ENCODE assay signal across 14 cellular contexts in genomic region chr1:26555550-26555981, GRCh38. TPM values are rescaled to one million over a fixed set of nuclear protein-coding genes. Genes with fewer than 3 reads are reported as not detected.
A peak's percentile ranks its signal among the peaks of the same experiment; 100 is the strongest.
DNase-seq lines count a peak whose midpoint lies in the region; ATAC-seq lines count a peak whose summit lies in the region.
"Had no signal": no experiment of that assay in that cellular context is flagged by ENCODE, and none has a peak within 500 bp of the region (broad histone marks: within the 10 kb centered on the region; RNA-seq: fewer than 3 reads in every experiment).

No MANE protein-coding gene starts in this region.

- no peaks in the 10 kb centered on the region for H3K9me3 ChIP-seq in mesodermal cell (ENCODE audit: control insufficient read depth, low read length)
- H3K9me3 ChIP-seq in effector memory CD4-positive, alpha-beta T cell (ENCODE audit: control insufficient read depth, low read length): no peaks in the 10 kb centered on the region

- no peak for ATAC-seq in HG03280 (IDR thresholded peaks at IDR 0.05; ENCODE audit: unreplicated experiment)

- no peak overlapping the region for H3K4me3 ChIP-seq in mesodermal cell (ENCODE audit: extremely low read depth, insufficient read depth, low read length, poor library complexity, severe bottlenecking)
- no peak overlapping the region for H3K4me3 ChIP-seq in effector memory CD4-positive, alpha-beta T cell (ENCODE audit: insufficient read depth, low read depth, low read length, poor library complexity, severe bottlenecking)
- H3K4me3 ChIP-seq: coronary artery had no signal

- peaks cover 52% of the 10 kb centered on the region for H3K36me3 ChIP-seq in mesodermal cell (ENCODE audit: control insufficient read depth, insufficient read depth, low read length)
- H3K36me3 ChIP-seq in effector memory CD4-positive, alpha-beta T cell (ENCODE audit: control insufficient read depth, insufficient read depth, low read length): peaks cover 88% of the 10 kb centered on the region

- H3K27me3 ChIP-seq in effector memory CD4-positive, alpha-beta T cell (replicated peaks; ENCODE audit: control insufficient read depth, insufficient read depth, low read length, poor library complexity, severe bottlenecking): no peaks in the 10 kb centered on the region

- H3K27ac ChIP-seq in mesodermal cell (ENCODE audit: low read depth, low read length, severe bottlenecking): peak overlapping the region; percentile 63
- no peak overlapping the region for H3K27ac ChIP-seq in effector memory CD4-positive, alpha-beta T cell (ENCODE audit: insufficient read depth, low read length, poor library complexity, severe bottlenecking)
- H3K27ac ChIP-seq: coronary artery had no signal

- DNase-seq in Ammon's horn (ENCODE audit: low spot score) (peak; percentile 98), Kasumi-1 (lab: John Stamatoyannopoulos, UW) (peak; percentile 69 to 73), anterior cingulate cortex (lab: John Stamatoyannopoulos, UW) (peak in 56 of 58 donors; percentile 10 to 98 (median 84)), dermis blood vessel endothelial cell (no peak)
- no peak for DNase-seq in stimulated activated CD4-positive, alpha-beta T cell treated with anti-CD3 and anti-CD28 coated beads, Interleukin-4, amount 100 ng/mL, for 1 hour
- DNase-seq in effector memory CD4-positive, alpha-beta T cell: no peak
- DNase-seq: activated CD4-positive, alpha-beta T cell treated with anti-CD3 and anti-CD28 coated beads, Interleukin-2, amount 50 U/mL, for 4 hours; activated naive CD4-positive, alpha-beta T cell treated with anti-CD3 and anti-CD28 coated beads, Interleukin-2, amount 50 U/mL, for 16 hours; naive B cell; NCI-H2029; NK-92 treated with Interleukin-12 subunit alpha and Interleukin-12 subunit beta, amount 100 ng/mL, for 24 hours had no signal

- WGBS in mesodermal cell (ENCODE audit: insufficient coverage in 2 of 2), 2 experiments: 80 to 90% methylated on average over 7 to 8 of the region's 11 CpGs

- H3K4me1 ChIP-seq in mesodermal cell (ENCODE audit: control insufficient read depth, insufficient read depth, low read length, poor library complexity, severe bottlenecking): peaks cover 16% of the 10 kb centered on the region
- no peaks in the 10 kb centered on the region for H3K4me1 ChIP-seq in effector memory CD4-positive, alpha-beta T cell (ENCODE audit: control insufficient read depth, insufficient read depth, low read length, poor library complexity, severe bottlenecking)

RNA-seq across cellular contexts. Expression of gene RPS6KA1, which starts 26.0 kb away (rescaled TPM):
- 31.4 TPM for polyA plus RNA-seq in mesodermal cell (2013, experiment 1 of 2)
- 26.2 TPM for polyA plus RNA-seq in mesodermal cell (2013, experiment 2 of 2)
- 17.7 and 21.1 TPM in 2 replicates for total RNA-seq in dermis blood vessel endothelial cell

Comparison
In these comparisons a context has a peak if more than half of its experiments do, and no peak if none do; other contexts are left out.
1. DNase-seq: peak in Ammon's horn (single experiment), Kasumi-1 (2 of 2) and anterior cingulate cortex (56 of 58); none in dermis blood vessel endothelial cell (single experiment), stimulated activated CD4-positive, alpha-beta T cell treated with anti-CD3 and anti-CD28 coated beads, Interleukin-4, amount 100 ng/mL, for 1 hour (single experiment) and effector memory CD4-positive, alpha-beta T cell (0 of 3).